2 cellular contexts compared by ENCODE assay signal in genomic region chr10:47870887-47871286, GRCh38. TPM values are rescaled to one million over a fixed set of nuclear protein-coding genes. Genes with fewer than 3 reads are reported as not detected.
"Had no signal": no experiment of that assay in that cellular context is flagged by ENCODE, and none has a peak within 500 bp of the region (broad histone marks: within the 10 kb centered on the region; RNA-seq: fewer than 3 reads in every experiment).

No MANE protein-coding gene starts in this region.

RNA-seq across cellular contexts. Expression of gene NPY4R2, which starts 47.6 kb away (rescaled TPM):
- total RNA-seq: G401, GM12878 had no signal
